Comparison of ENCODE assay signal across 9 cellular contexts in genomic region chr13:39688699-39689405, GRCh38. TPM values are rescaled to one million over a fixed set of nuclear protein-coding genes. Genes with fewer than 3 reads are reported as not detected.
DNase-seq lines count a peak whose midpoint lies in the region; ATAC-seq, FAIRE-seq and TF ChIP-seq lines count a peak whose summit lies in the region.
"Had no signal": no experiment of that assay in that cellular context is flagged by ENCODE, and none has a peak within 500 bp of the region (broad histone marks: within the 10 kb centered on the region; RNA-seq: fewer than 3 reads in every experiment).

No MANE protein-coding gene starts in this region.

- H3K4me1 ChIP-seq in endothelial cell of umbilical vein (ENCODE audit: control insufficient read depth, extremely low read depth, insufficient read depth, low read length) (no peaks in the 10 kb centered on the region), testis (no peaks in the 10 kb centered on the region), thyroid gland (no peaks in the 10 kb centered on the region)

- ATAC-seq in GM18502 (IDR thresholded peaks at IDR 0.05; ENCODE audit: poor library complexity, unreplicated experiment): peak; percentile 94
- ATAC-seq in GM21447 (IDR thresholded peaks at IDR 0.05; ENCODE audit: unreplicated experiment): peak; percentile 90
- ATAC-seq in HG03520 (IDR thresholded peaks at IDR 0.05; ENCODE audit: unreplicated experiment): peak; percentile 80
- no peak for ATAC-seq in GM21526 (IDR thresholded peaks at IDR 0.05; ENCODE audit: low FRiP score, unreplicated experiment)

- H3K9me1 ChIP-seq in endothelial cell of umbilical vein (replicated peaks; ENCODE audit: control insufficient read depth, extremely low read depth, insufficient read depth, low read length): no peaks in the 10 kb centered on the region

- H3K9ac ChIP-seq in endothelial cell of umbilical vein (replicated peaks; ENCODE audit: extremely low read depth, insufficient read depth, low read length): no peak overlapping the region

- no peak overlapping the region for H2AFZ ChIP-seq in endothelial cell of umbilical vein (ENCODE audit: low read depth, low read length)

- DNase-seq in endothelial cell of umbilical vein (ENCODE audit: low read depth, low spot score): no peak
- DNase-seq in testis: no peak
- DNase-seq in NCI-H2227 (lab: John Stamatoyannopoulos, UW; ENCODE audit: unreplicated experiment): no peak
- DNase-seq in thyroid gland: no peak
- DNase-seq: NCI-H187 treated with DMSO at 0.1 percent for 48 hours had no signal

- POLR2A ChIA-PET in endothelial cell of umbilical vein (lab: Charles Lee): no interaction called here

- H3K4me3 ChIP-seq in endothelial cell of umbilical vein (replicated peaks in 1 of 3; ENCODE audit: insufficient read depth in 1 of 3, low read depth in 1 of 3, low read length in 3 of 3) (no peak overlapping the region), testis (no peak overlapping the region), thyroid gland (replicated peaks in 1 of 3) (no peak overlapping the region)

- WGBS in testis, 2 donors: 89 to 92% methylated on average over 1 of the region's 1 CpG
- 92 to 98% methylated on average over 1 of the region's 1 CpG for WGBS in thyroid gland, 2 donors

- dilution Hi-C loops in endothelial cell of umbilical vein (cut with MboI; ENCODE audit: extremely low pct_ligation_motif_present, low sequenced_read_pairs): no loop called here

- TF ChIP-seq POLR2A in endothelial cell of umbilical vein (IDR thresholded peaks at IDR 0.05; ENCODE audit: low read depth, low read length): no peak
- no peak for TF ChIP-seq POLR2A in testis (IDR thresholded peaks at IDR 0.05)
- TF ChIP-seq POLR2A in thyroid gland (IDR thresholded peaks at IDR 0.05): no peak

- no peaks in the 10 kb centered on the region for H3K27me3 ChIP-seq in endothelial cell of umbilical vein (ENCODE audit: control insufficient read depth in 2 of 2, insufficient read depth in 2 of 2, low read length in 2 of 2)
- no peaks in the 10 kb centered on the region for H3K27me3 ChIP-seq in testis
- H3K27me3 ChIP-seq in thyroid gland: no peaks in the 10 kb centered on the region

- peaks cover 0 to 1% of the 10 kb centered on the region in 2 experiments for H3K36me3 ChIP-seq in endothelial cell of umbilical vein (ENCODE audit: control insufficient read depth in 2 of 2, extremely low read depth in 1 of 2, insufficient read depth in 2 of 2, low read length in 2 of 2)
- H3K36me3 ChIP-seq in testis (ENCODE audit: low read depth, missing control alignments): no peaks in the 10 kb centered on the region
- no peaks in the 10 kb centered on the region for H3K36me3 ChIP-seq in thyroid gland

- H3K27ac ChIP-seq in endothelial cell of umbilical vein (ENCODE audit: insufficient read depth, low read depth, low read length): no peak overlapping the region
- H3K27ac ChIP-seq in testis: no peak overlapping the region
- no peak overlapping the region for H3K27ac ChIP-seq in thyroid gland

- CTCF ChIA-PET in endothelial cell of umbilical vein (lab: Charles Lee): no interaction called here

- no peak for TF ChIP-seq CTCF in endothelial cell of umbilical vein (IDR thresholded peaks at IDR 0.05; ENCODE audit: extremely low read depth in 1 of 2, insufficient read depth in 1 of 2, low read depth in 1 of 2, low read length in 2 of 2)
- no peak for TF ChIP-seq CTCF in testis (IDR thresholded peaks at IDR 0.05)
- TF ChIP-seq CTCF in thyroid gland (IDR thresholded peaks at IDR 0.05): no peak

- H3K9me3 ChIP-seq in endothelial cell of umbilical vein (replicated peaks; ENCODE audit: control insufficient read depth, insufficient read depth, low read length) (no peaks in the 10 kb centered on the region), testis (no peaks in the 10 kb centered on the region), thyroid gland (no peaks in the 10 kb centered on the region)

- intact Hi-C loops in endothelial cell of umbilical vein (cut with micrococcal nuclease) (loop anchor here (5.0 to 10.0 kb wide), 3 partner anchors 88 to 756 kb away; no protein-coding TSS in a partner anchor), testis (cut with DNase I; ENCODE audit: low total_unique reads) (no loop called here), thyroid gland (cut with DNase I) (loop anchor here (10.0 kb wide), 1 partner anchor 996 kb away; no protein-coding TSS in a partner anchor)

- BruUV-seq in endothelial cell of umbilical vein (replicated peaks; lab: Mats Ljungman, UMichigan): no TSS peak

- no peaks in the 10 kb centered on the region for H3K79me2 ChIP-seq in endothelial cell of umbilical vein (ENCODE audit: control insufficient read depth, insufficient read depth, low read length)

- H3K4me2 ChIP-seq in endothelial cell of umbilical vein (ENCODE audit: insufficient read depth, low read length): no peak overlapping the region

- H4K20me1 ChIP-seq in endothelial cell of umbilical vein (replicated peaks; ENCODE audit: control insufficient read depth, extremely low read depth, insufficient read depth, low read length): no peaks in the 10 kb centered on the region

- no peak for FAIRE-seq in endothelial cell of umbilical vein (lab: Jason Lieb, UNC)

TF ChIP-seq in endothelial cell of umbilical vein, 7 proteins besides CTCF, POLR2A, EP300 and RAD21:
- TF ChIP-seq GATA2 (IDR thresholded peaks at IDR 0.05; ENCODE audit: insufficient read depth, insufficient read length, low read depth, low read length) (no peak), MYC (IDR thresholded peaks at IDR 0.05; ENCODE audit: low read depth, low read length) (no peak), EZH2 (IDR thresholded peaks at IDR 0.05; ENCODE audit: borderline replicate concordance, low read depth, low read length, severe bottlenecking) (no peak), JUN (IDR thresholded peaks at IDR 0.05; ENCODE audit: borderline replicate concordance, insufficient read depth, insufficient read length, low read depth) (no peak), FOS (IDR thresholded peaks at IDR 0.05; ENCODE audit: borderline replicate concordance, insufficient read depth, low read length) (peak; percentile 7)
- TF ChIP-seq, protein P1, sequence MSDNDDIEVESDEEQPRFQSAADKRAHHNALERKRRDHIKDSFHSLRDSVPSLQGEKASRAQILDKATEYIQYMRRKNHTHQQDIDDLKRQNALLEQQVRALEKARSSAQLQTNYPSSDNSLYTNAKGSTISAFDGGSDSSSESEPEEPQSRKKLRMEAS (IDR thresholded peaks at IDR 0.05; ENCODE audit: insufficient read depth, insufficient read length): no peak
TF ChIP-seq in endothelial cell of umbilical vein: peak in this region for 1.

RNA-seq across cellular contexts. Expression of gene COG6, which starts 33.4 kb away (rescaled TPM):
- total RNA-seq in endothelial cell of umbilical vein: 33.1 and 41.1 TPM in 2 replicates
- 11.0 and 12.1 TPM in 2 replicates for polyA plus RNA-seq in endothelial cell of umbilical vein
- polyA plus RNA-seq in endothelial cell of umbilical vein (2011; cell fraction: cytosol; rRNA removed): 11.4 and 15.3 TPM in 2 replicates
- 21.1 and 22.9 TPM in 2 replicates for polyA plus RNA-seq in endothelial cell of umbilical vein (2011; cell fraction: nucleus; rRNA removed)
- polyA plus RNA-seq in endothelial cell of umbilical vein (2012): 17.2 and 19.5 TPM in 2 replicates
- 20.5 and 21.9 TPM in 2 replicates for polyA minus RNA-seq in endothelial cell of umbilical vein
- 4.8 TPM for polyA minus RNA-seq in endothelial cell of umbilical vein (2011; cell fraction: cytosol; rRNA and poly(A)+ RNA removed)
- 39.6 and 46.6 TPM in 2 replicates for polyA minus RNA-seq in endothelial cell of umbilical vein (2011; cell fraction: nucleus; rRNA and poly(A)+ RNA removed)
- total RNA-seq in testis: 10 to 100 TPM; 47.8 to 50.7 TPM
- 32.0 TPM for polyA plus RNA-seq in testis (ENCODE audit: insufficient read depth, low read depth, low replicate concordance)
- total RNA-seq in thyroid gland: 10 to 100 TPM; 29.0 to 77.3 (median 38.4) TPM
